8 cellular contexts compared by ENCODE assay signal in the genomic region with DNA sequence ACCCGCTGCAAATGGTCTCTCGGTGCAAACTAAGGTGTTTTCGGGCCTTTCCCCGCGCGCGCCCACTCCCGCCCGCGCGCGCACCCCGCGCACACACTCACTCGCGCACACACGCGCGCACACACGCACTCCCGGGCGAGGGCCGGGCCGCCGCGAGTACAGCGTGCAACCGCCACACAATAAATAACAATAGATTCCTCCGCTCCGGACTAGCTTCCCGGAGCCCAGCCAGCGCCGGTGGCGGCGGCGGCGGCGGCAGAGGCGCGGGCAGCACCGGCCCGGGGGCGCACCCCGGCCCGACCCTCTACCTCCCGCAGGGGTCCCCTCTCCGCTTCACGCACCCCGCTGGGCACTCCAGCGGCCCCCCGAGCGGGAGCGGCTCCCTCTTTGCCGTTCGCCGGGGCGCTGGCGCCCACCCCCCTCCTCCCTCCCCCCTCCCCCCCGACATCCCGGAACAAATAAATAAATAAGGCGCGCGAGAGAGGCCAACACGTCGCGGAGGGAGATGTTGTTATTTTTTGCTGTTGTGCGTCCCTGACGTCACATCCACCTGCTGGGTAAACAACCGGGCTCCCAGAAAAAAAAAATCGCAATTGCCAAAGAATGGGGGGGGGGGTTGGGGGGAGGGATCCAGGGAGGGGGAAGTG. TPM values are rescaled to one million over a fixed set of nuclear protein-coding genes. Genes with fewer than 3 reads are reported as not detected.
A peak's percentile ranks its signal among the peaks of the same experiment; 100 is the strongest.
DNase-seq lines count a peak whose midpoint lies in the region; ATAC-seq lines count a peak whose summit lies in the region.

Gene FOXP1 (minus strand): TSS at position 160 of the 647 bp plus-strand sequence. CDS start 385,347 bp downstream, outside the sequence.

- peak within 1 kb of the TSS; percentile 68 to 83 (median 77) for H3K4me3 ChIP-seq in BLaER1 treated with 17β-estradiol and CSF1 and Interleukin-3, amounts not matched to agents 10 nM and 100 nM
- peak within 1 kb of the TSS; percentile 83 to 86 (median 86) for H3K4me3 ChIP-seq in skeletal muscle tissue (ENCODE audit: low read length in 3 of 3)

- DNase-seq in NCI-H2171 treated with DMSO at 0.1 percent for 48 hours (lab: John Stamatoyannopoulos, UW) (peak; percentile 68), caudate nucleus (lab: John Stamatoyannopoulos, UW) (peak in 57 of 61 donors; percentile 16 to 85 (median 66)), immature natural killer cell (peak; percentile 48 to 65 (median 61))
- peak; percentile 23 to 44 (median 36) for DNase-seq in activated CD4-positive, CD25-positive, alpha-beta regulatory T cell (lab: John Stamatoyannopoulos, UW)

- peaks cover 0 to 35% (median 20%) of the 10 kb centered on the region in 11 experiments; a peak in 13 of 22 replicates for H4K20me1 ChIP-seq in BLaER1 treated with 17β-estradiol and CSF1 and Interleukin-3, amounts not matched to agents 10 nM and 100 nM

- peak within 1 kb of the TSS; percentile 69 to 88 (median 81) for H3K9ac ChIP-seq in BLaER1 treated with 17β-estradiol and CSF1 and Interleukin-3, amounts not matched to agents 10 nM and 100 nM
- peak within 1 kb of the TSS; percentile 86 to 93 (median 88) for H3K9ac ChIP-seq in skeletal muscle tissue (ENCODE audit: low read depth in 1 of 3, low read length in 3 of 3)

- H3K27me3 ChIP-seq in BLaER1 treated with 17β-estradiol and CSF1 and Interleukin-3, amounts not matched to agents 10 nM and 100 nM: peaks cover 44 to 50% (median 46%) of the 10 kb centered on the region in 11 experiments
- no peaks in the 10 kb centered on the region for H3K27me3 ChIP-seq in skeletal muscle tissue (ENCODE audit: control insufficient read depth in 3 of 3, insufficient read depth in 3 of 3, low read length in 3 of 3)

- no peaks in the 10 kb centered on the region for H3K9me3 ChIP-seq in BLaER1 treated with 17β-estradiol and CSF1 and Interleukin-3, amounts not matched to agents 10 nM and 100 nM (replicated peaks in 1 of 11)
- no peaks in the 10 kb centered on the region for H3K9me3 ChIP-seq in skeletal muscle tissue (ENCODE audit: control insufficient read depth in 3 of 3, low read length in 3 of 3)

- H3K4me1 ChIP-seq in BLaER1 treated with 17β-estradiol and CSF1 and Interleukin-3, amounts not matched to agents 10 nM and 100 nM: peaks cover 3 to 44% (median 35%) of the 10 kb centered on the region in 10 experiments; a peak in 18 of 20 replicates
- peaks cover 3 to 6% (median 4%) of the 10 kb centered on the region in 3 donors for H3K4me1 ChIP-seq in skeletal muscle tissue (ENCODE audit: control insufficient read depth in 3 of 3, insufficient read depth in 3 of 3, low read length in 3 of 3)

- peak within 1 kb of the TSS; percentile 78 to 93 (median 92) for H3K27ac Mint-ChIP-seq in immature natural killer cell

- H3K36me3 Mint-ChIP-seq in immature natural killer cell: no peaks in the 10 kb centered on the region

- H3K9me3 Mint-ChIP-seq in immature natural killer cell: no peaks in the 10 kb centered on the region

- ATAC-seq in GM21786 (IDR thresholded peaks at IDR 0.05; ENCODE audit: unreplicated experiment) (peak; percentile 39), HG02642 (IDR thresholded peaks at IDR 0.05; ENCODE audit: poor library complexity, unreplicated experiment) (no peak)

- peak within 1 kb of the TSS; percentile 68 to 80 (median 76); a peak in 21 of 22 replicates for H3K27ac ChIP-seq in BLaER1 treated with 17β-estradiol and CSF1 and Interleukin-3, amounts not matched to agents 10 nM and 100 nM
- H3K27ac ChIP-seq in caudate nucleus (ENCODE audit: low read depth, low read length): peak within 1 kb of the TSS; percentile 98
- H3K27ac ChIP-seq in skeletal muscle tissue (ENCODE audit: low read depth, low read length): peak within 1 kb of the TSS; percentile 94

- peak within 1 kb of the TSS; percentile 94 to 97 (median 96) for H3K4me3 Mint-ChIP-seq in immature natural killer cell

- H3K4me1 Mint-ChIP-seq in immature natural killer cell: peaks cover 29 to 49% of the 10 kb centered on the region in 2 donors

- H3K27me3 Mint-ChIP-seq in immature natural killer cell (ENCODE audit: low read depth in 3 of 3): peaks cover 12 to 29% (median 23%) of the 10 kb centered on the region in 3 donors

- H3K36me3 ChIP-seq in BLaER1 treated with 17β-estradiol and CSF1 and Interleukin-3, amounts not matched to agents 10 nM and 100 nM: no peaks in the 10 kb centered on the region
- H3K36me3 ChIP-seq in skeletal muscle tissue (ENCODE audit: control insufficient read depth in 3 of 3, insufficient read depth in 3 of 3, low read length in 3 of 3): no peaks in the 10 kb centered on the region

- H3K4me2 ChIP-seq in BLaER1 treated with 17β-estradiol and CSF1 and Interleukin-3, amounts not matched to agents 10 nM and 100 nM: peak within 1 kb of the TSS; percentile 91 to 100 (median 99)

RNA-seq across cellular contexts. Expression of gene FOXP1, which starts in this region (rescaled TPM):
- polyA plus RNA-seq in immature natural killer cell: 100 to 1,000 TPM in 1 of 3 donors, 10 to 100 TPM in 2; 68.2 to 133 (median 84.0) TPM
- total RNA-seq in skeletal muscle tissue: 36.0 TPM
